In the genomic region with DNA sequence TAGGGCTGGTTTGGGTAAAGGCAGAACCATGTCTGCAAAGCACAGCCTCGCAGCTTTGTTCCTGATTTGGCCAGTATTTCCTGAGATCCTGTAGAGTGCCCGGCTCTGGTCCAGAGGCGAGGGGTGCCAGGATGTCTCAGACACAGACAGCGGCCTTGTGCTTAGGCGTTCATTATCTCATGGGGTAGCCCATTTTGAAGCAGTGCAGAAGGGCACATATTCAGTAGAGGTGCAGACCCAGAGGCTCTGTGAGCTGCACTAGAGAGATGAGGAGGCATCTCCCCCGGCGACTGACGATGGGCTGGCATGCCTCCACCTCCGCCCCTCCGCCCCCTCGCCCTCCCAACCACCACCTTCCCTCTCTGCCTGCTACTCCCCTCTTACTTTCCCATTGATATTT, we compare ENCODE assay signal across 15 cellular contexts.
DNase-seq lines count a peak whose midpoint lies in the region; ATAC-seq and TF ChIP-seq lines count a peak whose summit lies in the region.
"Had no signal": no experiment of that assay in that cellular context is flagged by ENCODE, and none has a peak within 500 bp of the region (broad histone marks: within the 10 kb centered on the region; RNA-seq: fewer than 3 reads in every experiment).

No MANE protein-coding gene starts in this region.

- H3K9me3 ChIP-seq in cardiac muscle cell (ENCODE audit: low read depth), result no peaks in the 10 kb centered on the region

- ATAC-seq in Right ventricle myocardium superior (ENCODE audit: poor library complexity), result no peak
- no peak for ATAC-seq in GM18867 (IDR thresholded peaks at IDR 0.05; ENCODE audit: unreplicated experiment)
- ATAC-seq in GM18517 (IDR thresholded peaks at IDR 0.05; ENCODE audit: unreplicated experiment), result no peak
- ATAC-seq: HepG2 had no signal

- intact Hi-C loops in Right ventricle myocardium superior (cut with DNase I), result loop anchor here (5.0 kb wide), 1 partner anchor 36 kb away; no protein-coding TSS in a partner anchor

- H3K27ac ChIP-seq in cardiac muscle cell, result peak overlapping the region; percentile 97
- peak overlapping the region; percentile 15 for H3K27ac ChIP-seq in cingulate gyrus (ENCODE audit: low read depth, low read length)
- H3K27ac ChIP-seq: C4-2B, GM23248 had no signal

- in situ Hi-C loops in G401 (cut with HindIII; ENCODE audit: low sequenced_read_pairs), result no loop called here

- H3K36me3 ChIP-seq in cardiac muscle cell, result no peaks in the 10 kb centered on the region

- no peaks in the 10 kb centered on the region for H3K27me3 ChIP-seq in cardiac muscle cell

- H3K27ac Mint-ChIP-seq in nephron, result peak overlapping the region; percentile 35 to 97 (median 94)
- H3K27ac Mint-ChIP-seq: CD4-positive, alpha-beta memory T cell; H9 had no signal

- H3K4me3 Mint-ChIP-seq in nephron, result no peak overlapping the region
- H3K4me3 Mint-ChIP-seq: CD4-positive, alpha-beta memory T cell; H9 had no signal

- no peak overlapping the region for H3K4me3 ChIP-seq in cardiac muscle cell
- H3K4me3 ChIP-seq: GM23248 had no signal

- TF ChIP-seq CTCF in cardiac muscle cell (IDR thresholded peaks at IDR 0.05; ENCODE audit: low read depth, low read length) (no peak), nephron (IDR thresholded peaks at IDR 0.05; ENCODE audit: unreplicated experiment in 3 of 3) (no peak)

- H3K4me1 ChIP-seq in cardiac muscle cell (ENCODE audit: low read depth), result peaks cover 77% of the 10 kb centered on the region

- peaks cover 69% of the 10 kb centered on the region for H3K4me1 Mint-ChIP-seq in nephron
- H3K4me1 Mint-ChIP-seq: CD4-positive, alpha-beta memory T cell had no signal

- H3K27me3 Mint-ChIP-seq in nephron (ENCODE audit: low read depth), result no peaks in the 10 kb centered on the region

- no peaks in the 10 kb centered on the region for H3K36me3 Mint-ChIP-seq in nephron (ENCODE audit: low read depth)
- H3K36me3 Mint-ChIP-seq: CD4-positive, alpha-beta memory T cell had no signal

- H3K9me3 Mint-ChIP-seq in nephron, result no peaks in the 10 kb centered on the region
- H3K9me3 Mint-ChIP-seq: CD4-positive, alpha-beta memory T cell; H9 had no signal

- DNase-seq in cardiac muscle cell (ENCODE audit: low read depth in 1 of 2, low spot score in 1 of 2) (no peak), Right ventricle myocardium superior (no peak), G401 (ENCODE audit: low spot score) (peak; percentile 30), NCI-H2081 treated with DMSO at 0.1 percent for 48 hours (lab: John Stamatoyannopoulos, UW) (no peak)
- DNase-seq: ACHN; CD4-positive, alpha-beta memory T cell; DMS79; GM23248; H9 had no signal
